Comparison of ENCODE assay signal across 1 cellular context in genomic region chr18:56323673-56324072, GRCh38.
TF ChIP-seq lines count a peak whose summit lies in the region.

No MANE protein-coding gene starts in this region.

TF ChIP-seq in GM23338, 12 proteins besides CTCF, POLR2A, EP300 and RAD21 (continued from another document):
- TF ChIP-seq CREB1 (CRISPR knock-in tag; IDR thresholded peaks at IDR 0.05; ENCODE audit: low read depth) (no peak), ZNF462 (CRISPR knock-in tag; IDR thresholded peaks at IDR 0.05) (no peak), STAT1 (IDR thresholded peaks at IDR 0.05; ENCODE audit: unreplicated experiment) (no peak)
